In genomic region chr7:120857558-120858298, GRCh38 we compare ENCODE assay signal across 1 cellular context.
TF ChIP-seq lines count a peak whose summit lies in the region.

Gene TSPAN12 (minus strand): TSS chr7:120858144. CDS start chr7:120856763, 1,381 bp downstream.

TF ChIP-seq in HEK293, 187 proteins besides CTCF, POLR2A, EP300 and RAD21 (continued from another document):
- no peak for TF ChIP-seq ZNF510 (tag by site-specific recombination; IDR thresholded peaks at IDR 0.05; ENCODE audit: insufficient replicate concordance)
- TF ChIP-seq, protein P1, sequence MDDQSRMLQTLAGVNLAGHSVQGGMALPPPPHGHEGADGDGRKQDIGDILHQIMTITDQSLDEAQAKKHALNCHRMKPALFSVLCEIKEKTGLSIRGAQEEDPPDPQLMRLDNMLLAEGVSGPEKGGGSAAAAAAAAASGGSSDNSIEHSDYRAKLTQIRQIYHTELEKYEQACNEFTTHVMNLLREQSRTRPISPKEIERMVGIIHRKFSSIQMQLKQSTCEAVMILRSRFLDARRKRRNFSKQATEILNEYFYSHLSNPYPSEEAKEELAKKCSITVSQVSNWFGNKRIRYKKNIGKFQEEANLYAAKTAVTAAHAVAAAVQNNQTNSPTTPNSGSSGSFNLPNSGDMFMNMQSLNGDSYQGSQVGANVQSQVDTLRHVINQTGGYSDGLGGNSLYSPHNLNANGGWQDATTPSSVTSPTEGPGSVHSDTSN (CRISPR knock-in tag; IDR thresholded peaks at IDR 0.05) = no peak
- no peak for TF ChIP-seq ZNF558 (tag by site-specific recombination; IDR thresholded peaks at IDR 0.05)
- no peak for TF ChIP-seq ZNF768 (tag by site-specific recombination; IDR thresholded peaks at IDR 0.05)
- no peak for TF ChIP-seq TRIM28 (IDR thresholded peaks at IDR 0.05; ENCODE audit: borderline replicate concordance, low read length)
- TF ChIP-seq ZNF555 (tag by site-specific recombination; conservative IDR thresholded peaks at IDR 0.05) = no peak
- no peak for TF ChIP-seq ZNF830 (tag by site-specific recombination; IDR thresholded peaks at IDR 0.05; ENCODE audit: low read depth)
- TF ChIP-seq EGR2 (tag by site-specific recombination; IDR thresholded peaks at IDR 0.05; ENCODE audit: low read depth) = no peak
- no peak for TF ChIP-seq OVOL3 (tag by site-specific recombination; IDR thresholded peaks at IDR 0.05)
- TF ChIP-seq ZNF692 (tag by site-specific recombination; IDR thresholded peaks at IDR 0.05) = 0 out of 2 replicates have a peak, but pooled peaks have one; percentile 28
